21 cellular contexts compared by ENCODE assay signal in the genomic region with DNA sequence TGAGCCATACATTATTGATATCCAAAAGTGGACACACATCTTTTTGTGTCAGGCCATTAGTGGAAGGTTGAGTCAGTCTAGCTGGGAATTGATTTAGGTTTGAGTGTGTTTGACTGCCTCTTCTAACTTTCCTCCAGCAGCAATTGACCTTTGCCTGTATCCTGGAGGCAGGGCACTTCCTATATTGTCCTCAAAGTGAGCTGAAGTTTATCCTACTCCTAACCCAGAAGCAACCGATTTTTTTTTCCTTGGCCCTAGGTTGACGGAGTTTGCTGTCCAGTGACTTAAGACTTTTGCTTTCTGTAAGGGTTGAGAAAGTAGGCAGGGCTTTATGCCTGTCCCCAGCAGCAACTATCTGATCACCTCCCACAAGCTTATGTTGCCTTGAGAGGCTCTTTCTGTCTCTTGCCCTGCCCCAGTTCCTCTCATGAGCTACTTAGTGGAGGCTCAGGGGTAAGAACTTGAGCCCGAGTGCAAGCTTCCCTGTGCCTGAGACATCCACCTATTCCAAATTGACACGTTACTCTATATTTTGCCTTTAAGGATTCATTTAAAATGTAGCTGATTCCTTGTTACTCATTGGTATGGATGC. TPM values are rescaled to one million over a fixed set of nuclear protein-coding genes. Genes with fewer than 3 reads are reported as not detected.
"Had no signal": no experiment of that assay in that cellular context is flagged by ENCODE, and none has a peak within 500 bp of the region (broad histone marks: within the 10 kb centered on the region; RNA-seq: fewer than 3 reads in every experiment).

No MANE protein-coding gene starts in this region.

- H3K4me1 ChIP-seq: SJSA1 had no signal

- H3K9me3 ChIP-seq: MG63, SJSA1 had no signal

- H3K36me3 ChIP-seq: MG63, SJSA1 had no signal

- DNase-seq: IMR-90, Karpas-422, KG1, MG63, NCI-H1092, NCI-H1105 treated with DMSO at 0.1 percent for 48 hours, NCI-H1417 treated with DMSO at 0.1 percent for 48 hours, NCI-H146, NCI-H1694 treated with DMSO at 0.1 percent for 48 hours, NCI-H1930, NCI-H2081, NCI-H2107, NCI-H2227 treated with DMSO at 0.1 percent for 48 hours, NCI-H526, Right ventricle myocardium superior, RPMI8226, SIG-M5, T-cell had no signal

- ATAC-seq: HepG2, T-cell had no signal

- H3K4me3 ChIP-seq: MG63, SJSA1, SK-N-MC had no signal

- H3K27ac ChIP-seq: SJSA1, SK-N-MC had no signal

- H3K27me3 ChIP-seq: SJSA1 had no signal

RNA-seq across cellular contexts. Expression of a gene that starts 30.9 kb away (rescaled TPM):
- total RNA-seq: HepG2, Right ventricle myocardium superior, SJSA1 had no signal
